In the genomic region with DNA sequence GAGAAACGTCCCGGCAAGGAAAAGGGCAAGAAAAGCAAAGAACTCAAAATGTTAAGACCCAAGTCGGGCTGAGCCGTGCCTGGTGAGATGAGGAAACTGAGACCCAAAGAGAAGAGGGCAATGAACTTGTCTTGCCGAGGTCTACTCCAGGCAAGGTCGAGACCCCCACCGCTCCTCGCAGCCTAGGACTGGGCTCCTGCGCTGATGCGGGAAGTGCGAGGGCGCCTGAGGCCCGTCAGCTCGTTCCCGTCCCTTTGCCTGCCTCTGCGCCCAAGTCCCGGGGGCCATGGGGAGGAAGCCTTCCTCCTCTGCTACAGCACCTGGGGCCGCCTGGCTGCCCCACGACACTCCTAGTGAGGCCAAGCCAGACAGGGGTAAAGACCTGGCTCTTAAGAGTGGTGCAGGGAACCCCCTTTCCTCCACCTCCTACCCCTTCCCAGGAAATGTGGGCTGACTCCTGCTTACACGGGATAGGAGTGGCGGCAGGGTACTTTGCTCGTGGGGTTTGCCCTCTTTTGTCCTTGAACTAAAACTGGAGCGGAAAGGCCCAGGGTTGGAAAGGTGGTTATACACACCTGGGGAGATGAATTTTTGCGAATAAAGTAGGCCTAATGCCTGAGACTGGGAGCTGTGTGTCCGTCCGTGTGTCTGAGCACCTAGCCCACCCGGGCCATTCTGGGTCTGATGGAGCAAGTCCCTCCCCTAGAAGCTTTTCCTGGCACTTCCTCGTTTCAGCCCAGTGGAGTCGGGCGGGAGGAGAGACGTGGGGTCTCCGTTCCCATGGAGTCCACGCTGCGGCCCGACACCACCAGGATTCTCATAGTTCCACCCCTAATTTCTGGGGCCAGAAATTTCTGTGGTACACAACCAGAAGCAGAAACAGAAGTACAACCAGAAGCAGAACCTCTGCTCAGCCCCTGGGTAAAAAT, we compare ENCODE assay signal across 12 cellular contexts. TPM values are rescaled to one million over a fixed set of nuclear protein-coding genes. Genes with fewer than 3 reads are reported as not detected.
DNase-seq lines count a peak whose midpoint lies in the region; ATAC-seq lines count a peak whose summit lies in the region.
"Had no signal": no experiment of that assay in that cellular context is flagged by ENCODE, and none has a peak within 500 bp of the region (broad histone marks: within the 10 kb centered on the region; RNA-seq: fewer than 3 reads in every experiment).

No MANE protein-coding gene starts in this region.

- peaks cover 6% of the 10 kb centered on the region for H3K4me1 Mint-ChIP-seq in activated CD4-positive, alpha-beta T cell treated with anti-CD3 and anti-CD28 coated beads for 36 hours
- peaks cover 15% of the 10 kb centered on the region for H3K4me1 Mint-ChIP-seq in activated T-helper 1 cell treated with anti-CD3 and anti-CD28 coated beads, Interleukin-12 subunit alpha, Interleukin-12 subunit beta, Interleukin-2, Interleukin-4 antibody, amounts not matched to agents 30 ng/mL and 10 ng/mL and 1 ng/mL, durations not matched to agents 14 hours and 24 hours and 36 hours (ENCODE audit: low read depth)

- no peaks in the 10 kb centered on the region for H3K9me3 ChIP-seq in skeletal muscle satellite cell (replicated peaks; ENCODE audit: low read length)
- no peaks in the 10 kb centered on the region for H3K9me3 ChIP-seq in MG63
- H3K9me3 ChIP-seq: upper lobe of right lung had no signal

- H3K27me3 ChIP-seq in skeletal muscle satellite cell (ENCODE audit: control insufficient read depth, insufficient read depth, low read length), result peaks cover 79% of the 10 kb centered on the region
- peaks cover 21% of the 10 kb centered on the region for H3K27me3 ChIP-seq in MG63

- H3K27ac Mint-ChIP-seq in activated CD4-positive, alpha-beta T cell treated with anti-CD3 and anti-CD28 coated beads for 36 hours, result no peak overlapping the region
- no peak overlapping the region for H3K27ac Mint-ChIP-seq in activated T-helper 1 cell treated with anti-CD3 and anti-CD28 coated beads, Interleukin-12 subunit alpha, Interleukin-12 subunit beta, Interleukin-2, Interleukin-4 antibody, amounts not matched to agents 30 ng/mL and 10 ng/mL and 1 ng/mL, durations not matched to agents 14 hours and 24 hours and 36 hours

- intact Hi-C loops in activated CD4-positive, alpha-beta T cell treated with anti-CD3 and anti-CD28 coated beads for 36 hours (cut with DNase I, micrococcal nuclease), result loop anchor here in 1 of 2 experiments (5.0 kb wide), 1 partner anchor 38 kb away; the partner anchor contains the start of gene DIS3L
- intact Hi-C loops in activated T-helper 1 cell treated with anti-CD3 and anti-CD28 coated beads, Interleukin-12 subunit alpha, Interleukin-12 subunit beta, Interleukin-2, Interleukin-4 antibody, amounts not matched to agents 30 ng/mL and 10 ng/mL and 1 ng/mL, durations not matched to agents 14 hours and 24 hours and 36 hours (cut with micrococcal nuclease), result no loop called here

- peak overlapping the region; percentile 98 for H3K4me2 ChIP-seq in skeletal muscle satellite cell (ENCODE audit: low read length)

- H3K4me1 ChIP-seq in skeletal muscle satellite cell (ENCODE audit: control insufficient read depth, insufficient read depth, low read length), result peaks cover 13% of the 10 kb centered on the region

- H3K27me3 Mint-ChIP-seq in activated CD4-positive, alpha-beta T cell treated with anti-CD3 and anti-CD28 coated beads for 36 hours, result peaks cover 57% of the 10 kb centered on the region
- H3K27me3 Mint-ChIP-seq in activated T-helper 1 cell treated with anti-CD3 and anti-CD28 coated beads, Interleukin-12 subunit alpha, Interleukin-12 subunit beta, Interleukin-2, Interleukin-4 antibody, amounts not matched to agents 30 ng/mL and 10 ng/mL and 1 ng/mL, durations not matched to agents 14 hours and 24 hours and 36 hours (ENCODE audit: insufficient read depth), result peaks cover 71% of the 10 kb centered on the region

- ATAC-seq in activated CD4-positive, alpha-beta T cell treated with anti-CD3 and anti-CD28 coated beads for 36 hours, result no peak
- no peak for ATAC-seq in HG03521 (IDR thresholded peaks at IDR 0.05; ENCODE audit: unreplicated experiment)

- POLR2A ChIA-PET in activated CD4-positive, alpha-beta T cell treated with anti-CD3 and anti-CD28 coated beads for 36 hours (lab: Charles Lee), result interaction anchor here (0.5 kb wide), 1 partner anchor 933 kb away, joined by 3 read pairs; no protein-coding TSS in a partner anchor

- no peaks in the 10 kb centered on the region for H3K9me3 Mint-ChIP-seq in activated CD4-positive, alpha-beta T cell treated with anti-CD3 and anti-CD28 coated beads for 36 hours (ENCODE audit: low read depth)
- H3K9me3 Mint-ChIP-seq in activated T-helper 1 cell treated with anti-CD3 and anti-CD28 coated beads, Interleukin-12 subunit alpha, Interleukin-12 subunit beta, Interleukin-2, Interleukin-4 antibody, amounts not matched to agents 30 ng/mL and 10 ng/mL and 1 ng/mL, durations not matched to agents 14 hours and 24 hours and 36 hours, result no peaks in the 10 kb centered on the region

- CTCF ChIA-PET in activated CD4-positive, alpha-beta T cell treated with anti-CD3 and anti-CD28 coated beads for 36 hours (lab: Charles Lee), result interaction anchor here (0.5 to 1.1 kb wide), 2 partner anchors 32 to 706 kb away, joined by 3 to 6 read pairs; no protein-coding TSS in a partner anchor

- peak overlapping the region; percentile 49 for H3K4me3 ChIP-seq in iPS-11a (ENCODE audit: low read depth, low read length)
- H3K4me3 ChIP-seq in skeletal muscle satellite cell (ENCODE audit: low read length), result no peak overlapping the region
- H3K4me3 ChIP-seq in MG63, result no peak overlapping the region

- DNase-seq in activated CD4-positive, alpha-beta T cell treated with anti-CD3 and anti-CD28 coated beads for 36 hours, result no peak
- no peak for DNase-seq in activated CD4-positive, alpha-beta T cell treated with anti-CD3 and anti-CD28 coated beads, Interleukin-2, amount 50 U/mL, for 48 hours
- no peak for DNase-seq in activated T-helper 1 cell treated with anti-CD3 and anti-CD28 coated beads, Interleukin-12 subunit alpha, Interleukin-12 subunit beta, Interleukin-2, Interleukin-4 antibody, amounts not matched to agents 30 ng/mL and 10 ng/mL and 1 ng/mL, durations not matched to agents 14 hours and 24 hours and 36 hours (ENCODE audit: low spot score)
- DNase-seq in middle frontal gyrus (ENCODE audit: extremely low spot score, low spot score) (no peak), MG63 (no peak)
- DNase-seq: central memory CD4-positive, alpha-beta T cell; NK-92 treated with Interleukin-12 subunit alpha and Interleukin-12 subunit beta, amount 100 ng/mL, for 24 hours; upper lobe of right lung had no signal

- H3K36me3 ChIP-seq in skeletal muscle satellite cell (ENCODE audit: insufficient read depth, low read length), result no peaks in the 10 kb centered on the region
- H3K36me3 ChIP-seq in MG63, result no peaks in the 10 kb centered on the region
- H3K36me3 ChIP-seq: upper lobe of right lung, WERI-Rb-1 had no signal

- no peak overlapping the region for H3K9ac ChIP-seq in skeletal muscle satellite cell (ENCODE audit: low read depth, low read length)

- peak overlapping the region; percentile 59 for H3K4me3 Mint-ChIP-seq in activated CD4-positive, alpha-beta T cell treated with anti-CD3 and anti-CD28 coated beads for 36 hours
- peak overlapping the region; percentile 45 for H3K4me3 Mint-ChIP-seq in activated T-helper 1 cell treated with anti-CD3 and anti-CD28 coated beads, Interleukin-12 subunit alpha, Interleukin-12 subunit beta, Interleukin-2, Interleukin-4 antibody, amounts not matched to agents 30 ng/mL and 10 ng/mL and 1 ng/mL, durations not matched to agents 14 hours and 24 hours and 36 hours

- H3K36me3 Mint-ChIP-seq in activated CD4-positive, alpha-beta T cell treated with anti-CD3 and anti-CD28 coated beads for 36 hours (ENCODE audit: low read depth), result no peaks in the 10 kb centered on the region
- peaks cover 3% of the 10 kb centered on the region for H3K36me3 Mint-ChIP-seq in activated T-helper 1 cell treated with anti-CD3 and anti-CD28 coated beads, Interleukin-12 subunit alpha, Interleukin-12 subunit beta, Interleukin-2, Interleukin-4 antibody, amounts not matched to agents 30 ng/mL and 10 ng/mL and 1 ng/mL, durations not matched to agents 14 hours and 24 hours and 36 hours (ENCODE audit: low read depth)

RNA-seq across cellular contexts. Expression of gene MEGF11, which starts 1.1 kb away (rescaled TPM):
- not detected for total RNA-seq in activated CD4-positive, alpha-beta T cell treated with anti-CD3 and anti-CD28 coated beads for 36 hours
- not detected in 2 replicates for total RNA-seq in activated T-helper 1 cell treated with anti-CD3 and anti-CD28 coated beads, Interleukin-12 subunit alpha, Interleukin-12 subunit beta, Interleukin-2, Interleukin-4 antibody, amounts not matched to agents 30 ng/mL and 10 ng/mL and 1 ng/mL, durations not matched to agents 14 hours and 24 hours and 36 hours
- total RNA-seq in skeletal muscle satellite cell (2012; rRNA removed), result not detected in 2 replicates
- total RNA-seq in MG63 (2014; rRNA removed; shearing (Covaris generic); ENCODE audit: low replicate concordance), result 0.10 TPM in 1 of 2 replicates, not detected in the other

RNA-seq across cellular contexts. Expression of gene DIS3L, which starts 38.7 kb away (rescaled TPM):
- 10 to 100 TPM; 24.6 to 25.9 TPM for total RNA-seq in activated CD4-positive, alpha-beta T cell treated with anti-CD3 and anti-CD28 coated beads for 36 hours
- 47.7 and 56.0 TPM in 2 replicates for total RNA-seq in activated T-helper 1 cell treated with anti-CD3 and anti-CD28 coated beads, Interleukin-12 subunit alpha, Interleukin-12 subunit beta, Interleukin-2, Interleukin-4 antibody, amounts not matched to agents 30 ng/mL and 10 ng/mL and 1 ng/mL, durations not matched to agents 14 hours and 24 hours and 36 hours
- 16.6 and 23.8 TPM in 2 replicates for total RNA-seq in skeletal muscle satellite cell (2012; rRNA removed)
- 23.4 and 35.9 TPM in 2 replicates for total RNA-seq in MG63 (2014; rRNA removed; shearing (Covaris generic); ENCODE audit: low replicate concordance)
